13 cellular contexts compared by ENCODE assay signal in genomic region chr10:83542774-83543291, GRCh38.
A peak's percentile ranks its signal among the peaks of the same experiment; 100 is the strongest.
DNase-seq lines count a peak whose midpoint lies in the region; ATAC-seq, FAIRE-seq and TF ChIP-seq lines count a peak whose summit lies in the region.
"Had no signal": no experiment of that assay in that cellular context is flagged by ENCODE, and none has a peak within 500 bp of the region (broad histone marks: within the 10 kb centered on the region; RNA-seq: fewer than 3 reads in every experiment).

No MANE protein-coding gene starts in this region.

- H3K36me3 ChIP-seq in adrenal gland (replicated peaks in 1 of 2), result no peaks in the 10 kb centered on the region
- H3K36me3 ChIP-seq: colonic mucosa, left lung had no signal

- H3K27me3 ChIP-seq in adrenal gland, result no peaks in the 10 kb centered on the region
- H3K27me3 ChIP-seq: colonic mucosa, left lung had no signal

- no peak for TF ChIP-seq POLR2A in adrenal gland (IDR thresholded peaks at IDR 0.05)

- H3K4me1 ChIP-seq in adrenal gland (replicated peaks in 1 of 2), result no peaks in the 10 kb centered on the region
- H3K4me1 ChIP-seq: colonic mucosa, left lung had no signal

- H3K9me3 ChIP-seq in adrenal gland (replicated peaks in 1 of 3), result no peaks in the 10 kb centered on the region
- H3K9me3 ChIP-seq: colonic mucosa, left lung had no signal

- H3K27ac ChIP-seq in adrenal gland, result no peak overlapping the region
- H3K27ac ChIP-seq: colonic mucosa, left lung had no signal

- TF ChIP-seq CTCF in D721Med (IDR thresholded peaks at IDR 0.05; ENCODE audit: insufficient read depth, missing control alignments) (no peak), adrenal gland (IDR thresholded peaks at IDR 0.05) (no peak)

- no peak overlapping the region for H3K4me3 ChIP-seq in adrenal gland
- H3K4me3 ChIP-seq: colonic mucosa, left lung had no signal

- ATAC-seq in GM19455 (IDR thresholded peaks at IDR 0.05; ENCODE audit: unreplicated experiment) (peak; percentile 51), HG03432 (IDR thresholded peaks at IDR 0.05; ENCODE audit: unreplicated experiment) (peak; percentile 61), esophagus mucosa (peak; percentile 48)
- ATAC-seq: left lung had no signal

- WGBS in adrenal gland, 4 donors, result 91 to 98% (median 96%) methylated on average over 2 of the region's 2 CpGs

- intact Hi-C loops in adrenal gland (cut with DNase I), result no loop called here

- peak; percentile 96 for FAIRE-seq in D721Med (lab: Jason Lieb, UNC)

- DNase-seq in D721Med (ENCODE audit: insufficient read length, low spot score) (no peak), NCI-H774 (lab: John Stamatoyannopoulos, UW) (no peak), adrenal gland (no peak)
- no peak for DNase-seq in activated CD8-positive, alpha-beta memory T cell treated with anti-CD3 and anti-CD28 coated beads for 24 hours
- no peak for DNase-seq in activated effector memory CD4-positive, alpha-beta T cell treated with anti-CD3 and anti-CD28 coated beads, Interleukin-2, amount 50 U/mL, for 16 hours
- DNase-seq: activated B cell treated with CpG ODN at 0.5 μM for 24 hours, colonic mucosa, HCEC 1CT, left lung, NCI-H2081 treated with DMSO at 0.1 percent for 48 hours had no signal
